26 cellular contexts compared by ENCODE assay signal in the genomic region with DNA sequence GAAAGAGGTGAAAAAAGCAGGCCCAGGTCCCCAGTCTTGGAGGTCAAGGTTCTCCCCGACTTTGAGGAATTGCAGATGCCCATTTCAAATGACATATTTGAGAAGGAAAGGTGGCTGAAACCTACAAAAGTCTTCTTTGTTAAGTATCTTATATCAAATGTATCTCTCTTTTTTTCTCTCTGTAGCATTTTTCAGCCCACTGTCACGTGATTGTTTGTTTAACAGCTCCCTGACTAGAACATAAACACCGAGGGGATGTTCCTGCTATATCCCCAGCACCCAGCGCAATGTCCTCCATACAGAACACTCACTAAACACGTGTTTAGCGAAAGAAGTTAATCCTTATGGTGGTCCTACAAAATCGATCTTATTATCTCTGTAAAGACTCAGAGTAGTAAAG. TPM values are rescaled to one million over a fixed set of nuclear protein-coding genes. Genes with fewer than 3 reads are reported as not detected.
DNase-seq lines count a peak whose midpoint lies in the region; ATAC-seq, FAIRE-seq and TF ChIP-seq lines count a peak whose summit lies in the region.
"Had no signal": no experiment of that assay in that cellular context is flagged by ENCODE, and none has a peak within 500 bp of the region (broad histone marks: within the 10 kb centered on the region; RNA-seq: fewer than 3 reads in every experiment).

No MANE protein-coding gene starts in this region.

- H3K27me3 ChIP-seq in K562 (ENCODE audit: control insufficient read depth in 2 of 2, insufficient read depth in 2 of 2, low read length in 2 of 2) = no peaks in the 10 kb centered on the region
- H3K27me3 ChIP-seq: BE2C, BLaER1 had no signal

- H3K36me3 ChIP-seq in OCI-LY7 (ENCODE audit: insufficient read depth, low read length) (no peaks in the 10 kb centered on the region), K562 (ENCODE audit: control insufficient read depth, insufficient read depth, low read length) (no peaks in the 10 kb centered on the region)
- H3K36me3 ChIP-seq: BE2C had no signal

- no peaks in the 10 kb centered on the region for H3K9me3 Mint-ChIP-seq in stimulated activated memory B cell treated with anti-CD40 and anti-IgM and Interleukin-4, amounts not matched to agents 10 μg/mL and 1 μg/mL and 100 μg/mL, for 72 hours
- H3K9me3 Mint-ChIP-seq: CD14-positive monocyte had no signal

- H3K9me1 ChIP-seq in K562 (ENCODE audit: control insufficient read depth, insufficient read depth, low read length) = no peaks in the 10 kb centered on the region

- H3K4me1 Mint-ChIP-seq in stimulated activated memory B cell treated with anti-CD40 and anti-IgM and Interleukin-4, amounts not matched to agents 10 μg/mL and 1 μg/mL and 100 μg/mL, for 72 hours = peaks cover 51% of the 10 kb centered on the region
- H3K4me1 Mint-ChIP-seq: CD4-positive, alpha-beta memory T cell; CD4-positive, CD25-positive, alpha-beta regulatory T cell had no signal

- TF ChIP-seq CTCF in OCI-LY7 (conservative IDR thresholded peaks at IDR 0.05; ENCODE audit: low read length) = no peak
- TF ChIP-seq CTCF in K562 (IDR thresholded peaks at IDR 0.05 in 2 of 3, conservative IDR thresholded peaks at IDR 0.05 in 1 of 3; ENCODE audit: insufficient read depth in 2 of 3, low read depth in 1 of 3, low read length in 3 of 3) = no peak

- no peak for TF ChIP-seq EP300 in K562 (IDR thresholded peaks at IDR 0.05; ENCODE audit: low read length)

- no peak overlapping the region for H3K4me2 ChIP-seq in OCI-LY7 (ENCODE audit: low read length)
- H3K4me2 ChIP-seq in K562 (ENCODE audit: insufficient read depth, low read length) = no peak overlapping the region
- H3K4me2 ChIP-seq: BLaER1 had no signal

- DNase-seq in OCI-LY7 (ENCODE audit: low spot score) (no peak), K562 (ENCODE audit: extremely low read depth in 1 of 4, low spot score in 3 of 4) (no peak), posterior vena cava (ENCODE audit: low spot score) (no peak)
- DNase-seq: 8988T; ACHN; BE2C; C1 segment of cervical spinal cord; CD4-positive, alpha-beta memory T cell; CD4-positive, CD25-positive, alpha-beta regulatory T cell; CD8-positive, alpha-beta memory T cell; COR-L47; DMS 273 treated with DMSO at 0.1 percent for 48 hours; DMS153; DMS53; DMS79; DND-41; EL; GDM1 had no signal

- ATAC-seq in K562 (no peak), GM18505 (IDR thresholded peaks at IDR 0.05; ENCODE audit: unreplicated experiment) (no peak)
- no peak for ATAC-seq in stimulated activated memory B cell treated with anti-CD40 and anti-IgM and Interleukin-4, amounts not matched to agents 10 μg/mL and 1 μg/mL and 100 μg/mL, for 72 hours

- H3K27ac ChIP-seq in OCI-LY7 (ENCODE audit: low read depth, low read length, poor library complexity, severe bottlenecking) (no peak overlapping the region), K562 (ENCODE audit: extremely low read depth, low read depth, low read length) (no peak overlapping the region)
- H3K27ac ChIP-seq: BLaER1 had no signal

- intact Hi-C loops in OCI-LY7 (cut with micrococcal nuclease; ENCODE audit: unreplicated experiment) (no loop called here), K562 (cut with micrococcal nuclease) (no loop called here), posterior vena cava (cut with DNase I) (no loop called here)

- TF ChIP-seq RAD21 in K562 (CRISPR knock-in tag; conservative IDR thresholded peaks at IDR 0.05 in 1 of 2, IDR thresholded peaks at IDR 0.05 in 1 of 2) = no peak

- H3K4me3 ChIP-seq in OCI-LY7 (ENCODE audit: low read depth, low read length, poor library complexity, severe bottlenecking) (no peak overlapping the region), K562 (no peak overlapping the region)
- H3K4me3 ChIP-seq: BLaER1 had no signal

- H3K4me1 ChIP-seq in OCI-LY7 (ENCODE audit: insufficient read depth, low read length, poor library complexity, severe bottlenecking) = peaks cover 18% of the 10 kb centered on the region
- no peaks in the 10 kb centered on the region for H3K4me1 ChIP-seq in K562 (replicated peaks in 1 of 2; ENCODE audit: control insufficient read depth in 2 of 2, insufficient read depth in 2 of 2, low read length in 2 of 2)
- H3K4me1 ChIP-seq: BE2C had no signal

- FAIRE-seq in K562 (lab: Jason Lieb, UNC) = no peak
- FAIRE-seq: A204.1, GM12891, GM18507 had no signal

- in situ Hi-C loops in K562 (cut with MboI) = no loop called here

- H2AFZ ChIP-seq in OCI-LY7 (ENCODE audit: low read length) (peak overlapping the region; percentile 12; the same call in 1 of the 2 replicates), K562 (ENCODE audit: low read depth, low read length) (no peak overlapping the region)

- POLR2A ChIA-PET in OCI-LY7 (lab: Charles Lee) (no interaction called here), K562 (lab: Yijun Ruan, JAX) (interaction anchor here (0.6 to 0.9 kb wide), 2 partner anchors 11 to 936 kb away, joined by 3 to 4 read pairs; no protein-coding TSS in a partner anchor)

- no peaks in the 10 kb centered on the region for H3K79me2 ChIP-seq in OCI-LY7 (ENCODE audit: insufficient read depth, low read depth, low read length)
- H3K79me2 ChIP-seq in K562 (ENCODE audit: control insufficient read depth, insufficient read depth, low read length) = no peaks in the 10 kb centered on the region

- CTCF ChIA-PET in OCI-LY7 (lab: Charles Lee; ENCODE audit: unreplicated experiment) (no interaction called here), K562 (lab: Yijun Ruan, JAX; ENCODE audit: low intra/inter-chr PET ratio) (no interaction called here)

- H4K20me1 ChIP-seq in OCI-LY7 (ENCODE audit: insufficient read depth, low read length) (no peaks in the 10 kb centered on the region), K562 (replicated peaks; ENCODE audit: control insufficient read depth, insufficient read depth, low read length) (no peaks in the 10 kb centered on the region; the same call in 1 of the 2 replicates)

- TF ChIP-seq POLR2A in K562 (conservative IDR thresholded peaks at IDR 0.05) (no peak), GM18505 (IDR thresholded peaks at IDR 0.05; ENCODE audit: borderline replicate concordance, extremely low read depth, insufficient read depth, insufficient read length) (no peak)

- no peaks in the 10 kb centered on the region for H3K27me3 Mint-ChIP-seq in stimulated activated memory B cell treated with anti-CD40 and anti-IgM and Interleukin-4, amounts not matched to agents 10 μg/mL and 1 μg/mL and 100 μg/mL, for 72 hours
- H3K27me3 Mint-ChIP-seq: CD4-positive, alpha-beta memory T cell; CD4-positive, CD25-positive, alpha-beta regulatory T cell had no signal

- peaks cover 48% of the 10 kb centered on the region for H3K36me3 Mint-ChIP-seq in stimulated activated memory B cell treated with anti-CD40 and anti-IgM and Interleukin-4, amounts not matched to agents 10 μg/mL and 1 μg/mL and 100 μg/mL, for 72 hours
- H3K36me3 Mint-ChIP-seq: CD4-positive, alpha-beta memory T cell; CD8-positive, alpha-beta memory T cell had no signal

- H3K27ac Mint-ChIP-seq in stimulated activated memory B cell treated with anti-CD40 and anti-IgM and Interleukin-4, amounts not matched to agents 10 μg/mL and 1 μg/mL and 100 μg/mL, for 72 hours = peak overlapping the region; percentile 53
- H3K27ac Mint-ChIP-seq: CD4-positive, CD25-positive, alpha-beta regulatory T cell; CD8-positive, alpha-beta memory T cell had no signal

- no peak overlapping the region for H3K4me3 Mint-ChIP-seq in stimulated activated memory B cell treated with anti-CD40 and anti-IgM and Interleukin-4, amounts not matched to agents 10 μg/mL and 1 μg/mL and 100 μg/mL, for 72 hours
- H3K4me3 Mint-ChIP-seq: CD14-positive monocyte; CD4-positive, alpha-beta memory T cell; CD4-positive, CD25-positive, alpha-beta regulatory T cell; CD8-positive, alpha-beta memory T cell had no signal

- WGBS in K562 (ENCODE audit: insufficient coverage, low coverage, missing lambda C conversion rate) = 0% methylated on average over 7 of the region's 7 CpGs

- no peak overlapping the region for H3K9ac ChIP-seq in K562 (ENCODE audit: insufficient read depth in 1 of 2, low read depth in 2 of 2, low read length in 2 of 2)
- H3K9ac ChIP-seq: BLaER1 had no signal

- no peaks in the 10 kb centered on the region for H3K9me3 ChIP-seq in OCI-LY7 (ENCODE audit: low read length)
- no peaks in the 10 kb centered on the region for H3K9me3 ChIP-seq in K562 (replicated peaks; ENCODE audit: control insufficient read depth, insufficient read depth, low read depth, low read length)
- H3K9me3 ChIP-seq: BE2C, BLaER1 had no signal

- BruUV-seq in OCI-LY7 (replicated peaks; lab: Mats Ljungman, UMichigan) (no TSS peak), K562 (replicated peaks; lab: Mats Ljungman, UMichigan) (no TSS peak)

- H3K9me2 ChIP-seq in OCI-LY7 (ENCODE audit: insufficient read depth, low read length) = no peaks in the 10 kb centered on the region

TF ChIP-seq in K562, 482 proteins besides CTCF, POLR2A, EP300 and RAD21 (continues in another document):
- TF ChIP-seq RB1 (IDR thresholded peaks at IDR 0.05; ENCODE audit: low read depth) (no peak), ARID2 (IDR thresholded peaks at IDR 0.05) (no peak)

RNA-seq across cellular contexts. Expression of a gene that starts 27.6 kb away (rescaled TPM):
- not detected in 2 replicates for total RNA-seq in OCI-LY7 (2014; rRNA removed; shearing (Covaris generic))
- not detected in 2 replicates for total RNA-seq in OCI-LY7 (2022)
- total RNA-seq in K562 (2011; cell fraction: chromatin; rRNA removed; ENCODE audit: low replicate concordance) = not detected in 2 replicates
- not detected in 2 replicates for total RNA-seq in K562 (2011; cell fraction: nucleolus; rRNA removed)
- total RNA-seq in K562 (2011; cell fraction: nucleoplasm; rRNA removed) = not detected in 2 replicates
- total RNA-seq in K562 (2014; rRNA removed) = not detected in 2 replicates
- not detected in 2 replicates for total RNA-seq in K562 (2014; rRNA removed; fragmentation: Illumina TruSeq; extraction: Trizol)
- total RNA-seq in K562 (2015; rRNA removed; fragmentation: Illumina TruSeq; extraction: Trizol) = not detected in 2 replicates
- not detected in 2 replicates for total RNA-seq in K562 (2021)
- not detected in 2 replicates for polyA plus RNA-seq in K562 (2011; rRNA removed)
- polyA plus RNA-seq in K562 (2011; cell fraction: cytosol; rRNA removed) = not detected in 2 replicates
- polyA plus RNA-seq in K562 (2011; cell fraction: nucleus; rRNA removed) = not detected in 2 replicates
- polyA plus RNA-seq in K562 (2012) = not detected in 2 replicates
- not detected in 2 replicates for polyA plus RNA-seq in K562 (2014; fragmentation: Illumina TruSeq; extraction: Trizol)
- polyA plus RNA-seq in K562 (2014; fragmentation: Nextera tagmentation; extraction: Ambion mirVana) = not detected
- not detected in 2 replicates for polyA plus RNA-seq in K562 (2014; rRNA removed)
- not detected in 2 replicates for polyA minus RNA-seq in K562 (2011; rRNA and poly(A)+ RNA removed)
- not detected in 2 replicates for polyA minus RNA-seq in K562 (2011; cell fraction: cytosol; rRNA and poly(A)+ RNA removed)
- not detected in 2 replicates for polyA minus RNA-seq in K562 (2011; cell fraction: nucleus; rRNA and poly(A)+ RNA removed)
- total RNA-seq in posterior vena cava = 1 to 10 TPM; 2.7 to 5.8 TPM
- total RNA-seq: G401 had no signal
- polyA plus RNA-seq: CD14-positive monocyte had no signal
